In genomic region chr7:13990984-13991790, GRCh38 we compare ENCODE assay signal across 9 cellular contexts. TPM values are rescaled to one million over a fixed set of nuclear protein-coding genes. Genes with fewer than 3 reads are reported as not detected.
DNase-seq lines count a peak whose midpoint lies in the region; ATAC-seq and TF ChIP-seq lines count a peak whose summit lies in the region.
"Had no signal": no experiment of that assay in that cellular context is flagged by ENCODE, and none has a peak within 500 bp of the region (broad histone marks: within the 10 kb centered on the region; RNA-seq: fewer than 3 reads in every experiment).

No MANE protein-coding gene starts in this region.

- H3K27me3 ChIP-seq in CD8-positive, alpha-beta T cell (ENCODE audit: insufficient read depth, low read length): peaks cover 9% of the 10 kb centered on the region
- H3K27me3 ChIP-seq in HUES6 (ENCODE audit: control insufficient read depth, insufficient read depth, low read length) (no peaks in the 10 kb centered on the region), muscle layer of duodenum (ENCODE audit: low read depth, low read length) (no peaks in the 10 kb centered on the region)

- no peaks in the 10 kb centered on the region for H3K4me1 Mint-ChIP-seq in CD8-positive, alpha-beta T cell (ENCODE audit: low read depth)

- no peak overlapping the region for H3K27ac Mint-ChIP-seq in CD8-positive, alpha-beta T cell
- H3K27ac Mint-ChIP-seq: T-helper 1 cell treated with Interleukin-12 subunit alpha and Interleukin-12 subunit beta and Interleukin-4 antibody, amounts not matched to agents 30 μg/mL and 1 μg/mL, for 36 hours had no signal

- intact Hi-C loops in CD8-positive, alpha-beta T cell (cut with DNase I, micrococcal nuclease): no loop called here

- peaks cover 20% of the 10 kb centered on the region for H3K4me1 ChIP-seq in CD8-positive, alpha-beta T cell (ENCODE audit: insufficient read depth, low read length)
- H3K4me1 ChIP-seq in HUES6 (ENCODE audit: control insufficient read depth, insufficient read depth, low read length): peaks cover 20% of the 10 kb centered on the region
- peaks cover 0 to 11% of the 10 kb centered on the region in 2 donors for H3K4me1 ChIP-seq in muscle layer of duodenum (ENCODE audit: control insufficient read depth in 1 of 2, insufficient read depth in 2 of 2, low read length in 2 of 2)

- TF ChIP-seq CTCF in CD8-positive, alpha-beta T cell (IDR thresholded peaks at IDR 0.05): no peak
- TF ChIP-seq CTCF in fibroblast of mammary gland (conservative IDR thresholded peaks at IDR 0.05; ENCODE audit: control insufficient read depth, insufficient read depth, low read depth, low read length): no peak

- no peaks in the 10 kb centered on the region for H3K9me3 Mint-ChIP-seq in CD8-positive, alpha-beta T cell
- H3K9me3 Mint-ChIP-seq: T-helper 1 cell treated with Interleukin-12 subunit alpha and Interleukin-12 subunit beta and Interleukin-4 antibody, amounts not matched to agents 30 μg/mL and 1 μg/mL, for 36 hours had no signal

- H3K9me3 ChIP-seq in CD8-positive, alpha-beta T cell (ENCODE audit: low read length): no peaks in the 10 kb centered on the region
- no peaks in the 10 kb centered on the region for H3K9me3 ChIP-seq in HUES6 (ENCODE audit: control insufficient read depth, insufficient read depth, low read depth, low read length)
- no peaks in the 10 kb centered on the region for H3K9me3 ChIP-seq in muscle layer of duodenum (ENCODE audit: control insufficient read depth in 1 of 2, low read length in 2 of 2)

- H3K4me3 ChIP-seq in CD8-positive, alpha-beta T cell (ENCODE audit: low read depth, low read length): peak overlapping the region; percentile 56
- H3K4me3 ChIP-seq in HUES6 (ENCODE audit: low read depth, low read length): peak overlapping the region; percentile 71
- H3K4me3 ChIP-seq in fibroblast of mammary gland (ENCODE audit: control insufficient read depth, low read depth, low read length): peak overlapping the region; percentile 88
- peak overlapping the region; percentile 84 to 96 for H3K4me3 ChIP-seq in muscle layer of duodenum (ENCODE audit: low read depth in 1 of 2, low read length in 2 of 2)

- peak overlapping the region; percentile 85 for H3K9ac ChIP-seq in HUES6 (ENCODE audit: low read length)

- no peak overlapping the region for H3K27ac ChIP-seq in CD8-positive, alpha-beta T cell (ENCODE audit: low read depth, low read length)
- H3K27ac ChIP-seq in HUES6 (ENCODE audit: low read depth, low read length) (peak overlapping the region; percentile 87), muscle layer of duodenum (ENCODE audit: low read length) (peak overlapping the region; percentile 91)

- no peak overlapping the region for H3K4me3 Mint-ChIP-seq in CD8-positive, alpha-beta T cell
- H3K4me3 Mint-ChIP-seq: T-helper 1 cell treated with Interleukin-12 subunit alpha and Interleukin-12 subunit beta and Interleukin-4 antibody, amounts not matched to agents 30 μg/mL and 1 μg/mL, for 36 hours had no signal

- peak; percentile 59 for ATAC-seq in CD8-positive, alpha-beta T cell
- peak; percentile 81 for ATAC-seq in GM21381 (IDR thresholded peaks at IDR 0.05; ENCODE audit: unreplicated experiment)

- CTCF ChIA-PET in CD8-positive, alpha-beta T cell (lab: Charles Lee): no interaction called here

- DNase-seq in CD8-positive, alpha-beta T cell: peak in 6 of 7 experiments; percentile 18 to 63 (median 40)
- DNase-seq in OCI-M2 (lab: John Stamatoyannopoulos, UW; ENCODE audit: unreplicated experiment) (peak; percentile 88), fibroblast of mammary gland (ENCODE audit: low read depth) (peak; percentile 98)
- DNase-seq in activated T-cell treated with anti-CD3 and anti-CD28 coated beads, Interleukin-2, amount 50 U/mL, for 48 hours: peak; percentile 74 to 76
- peak; percentile 49 for DNase-seq in stimulated activated CD8-positive, alpha-beta memory T cell treated with anti-CD3 and anti-CD28 coated beads, Interleukin-7, amount 100 ng/mL, for 24 hours (ENCODE audit: low read depth)

- H3K36me3 ChIP-seq in CD8-positive, alpha-beta T cell (ENCODE audit: insufficient read depth, low read length): no peaks in the 10 kb centered on the region
- H3K36me3 ChIP-seq in HUES6 (ENCODE audit: control insufficient read depth, insufficient read depth, low read length): no peaks in the 10 kb centered on the region
- H3K36me3 ChIP-seq in muscle layer of duodenum (ENCODE audit: control insufficient read depth in 1 of 2, insufficient read depth in 2 of 2, low read length in 2 of 2): no peaks in the 10 kb centered on the region

- POLR2A ChIA-PET in CD8-positive, alpha-beta T cell (lab: Charles Lee): interaction anchor here (0.5 to 0.6 kb wide), 2 partner anchors 89 to 1229 kb away, joined by 3 read pairs; no protein-coding TSS in a partner anchor

- no peaks in the 10 kb centered on the region for H3K36me3 Mint-ChIP-seq in CD8-positive, alpha-beta T cell

- peaks cover 12% of the 10 kb centered on the region for H3K27me3 Mint-ChIP-seq in CD8-positive, alpha-beta T cell (ENCODE audit: low read depth)

RNA-seq across cellular contexts. Expression of gene ETV1, which starts 1.7 kb away (rescaled TPM):
- total RNA-seq in CD8-positive, alpha-beta T cell: not detected

Comparison
In these comparisons a context has a peak if more than half of its experiments do, and no peak if none do; other contexts are left out.
1. DNase-seq: peak in every context shown above with its lines; median percentile 98 in fibroblast of mammary gland; 88 in OCI-M2; 75 in activated T-cell treated with anti-CD3 and anti-CD28 coated beads, Interleukin-2, amount 50 U/mL, for 48 hours; 49 in stimulated activated CD8-positive, alpha-beta memory T cell treated with anti-CD3 and anti-CD28 coated beads, Interleukin-7, amount 100 ng/mL, for 24 hours; 40 in CD8-positive, alpha-beta T cell.